ENCODE assay signal across 26 cellular contexts in the genomic region with DNA sequence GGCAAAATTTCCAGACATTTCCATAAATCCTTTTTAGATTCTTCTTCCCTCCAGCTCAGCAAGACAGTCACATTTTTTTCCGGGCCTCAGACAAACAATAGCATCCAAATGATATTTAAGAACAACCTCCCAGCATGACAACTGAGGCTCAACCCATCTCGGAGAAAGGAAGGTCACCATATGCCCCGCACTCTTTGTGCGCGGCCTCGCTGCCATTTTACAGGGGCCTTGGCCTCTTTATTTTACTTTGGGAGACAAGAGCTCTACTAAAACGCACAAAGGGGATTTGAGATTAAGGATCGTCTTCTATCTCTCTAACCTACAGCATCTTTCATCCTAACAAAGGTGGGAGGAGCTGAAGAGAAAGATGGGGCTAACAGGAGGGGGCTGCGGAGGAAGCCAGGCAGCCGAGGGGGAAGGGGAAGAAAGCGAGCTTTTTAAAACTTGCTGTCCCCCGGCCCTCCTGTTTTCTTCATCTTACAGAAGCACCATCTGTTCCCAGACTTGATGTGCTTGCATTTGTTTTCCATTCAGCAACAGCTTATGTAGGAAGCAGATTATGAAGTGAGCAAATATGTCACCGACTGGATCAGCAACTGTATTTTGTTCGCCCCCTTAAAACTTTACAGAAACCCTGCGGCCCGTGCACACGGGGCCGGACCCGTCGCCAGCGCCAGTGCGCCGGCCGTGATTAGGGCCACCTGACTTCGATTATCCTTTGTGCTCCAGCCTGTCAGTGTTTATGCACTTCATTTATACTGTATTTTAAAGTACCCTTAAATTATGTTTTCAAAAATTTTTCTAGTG.
DNase-seq lines count a peak whose midpoint lies in the region; ATAC-seq, FAIRE-seq and TF ChIP-seq lines count a peak whose summit lies in the region.
"Had no signal": no experiment of that assay in that cellular context is flagged by ENCODE, and none has a peak within 500 bp of the region (broad histone marks: within the 10 kb centered on the region; RNA-seq: fewer than 3 reads in every experiment).

No MANE protein-coding gene starts in this region.

- peak; percentile 86 for FAIRE-seq in endometrium (lab: Jason Lieb, UNC)
- no peak for FAIRE-seq in frontal cortex (lab: Jason Lieb, UNC)
- FAIRE-seq: GM19239 had no signal

- H4K8ac ChIP-seq in neuronal stem cell (ENCODE audit: low read depth, low read length) = no peak overlapping the region

- no peak overlapping the region for H3K14ac ChIP-seq in neuronal stem cell (ENCODE audit: low read length)

- H3K79me1 ChIP-seq in neuronal stem cell (ENCODE audit: low read depth, low read length) = no peaks in the 10 kb centered on the region

- no peak overlapping the region for H2BK5ac ChIP-seq in neuronal stem cell (ENCODE audit: low read length)

- H2BK12ac ChIP-seq in neuronal stem cell (ENCODE audit: low read length) = no peak overlapping the region

- H3K4me3 ChIP-seq in neuronal stem cell (ENCODE audit: low read length in 2 of 2) (peak overlapping the region in 1 of 2 donors; percentile 12), hepatocyte (no peak overlapping the region)
- H3K4me3 ChIP-seq: ascending aorta, BLaER1, K562, ovary, right atrium auricular region, spleen, suprapubic skin, vagina had no signal

- H3K18ac ChIP-seq in neuronal stem cell (ENCODE audit: low read length) = no peak overlapping the region

- no CpG with 5 or more reads among the region's 25 CpGs for WGBS in neuronal stem cell (ENCODE audit: extremely low coverage in 2 of 2, insufficient read length in 2 of 2, insufficient replicate concordance in 1 of 2), 2 donors
- 71% methylated on average over 25 of the region's 25 CpGs for WGBS in hepatocyte (ENCODE audit: low lambda C conversion rate, missing lambda C conversion rate)

- no peak overlapping the region for H4K91ac ChIP-seq in neuronal stem cell (ENCODE audit: low read depth, low read length, poor library complexity)

- no peak overlapping the region for H2BK15ac ChIP-seq in neuronal stem cell (ENCODE audit: low read length)

- no peak for TF ChIP-seq CTCF in hepatocyte (IDR thresholded peaks at IDR 0.05; ENCODE audit: poor library complexity)

- peak overlapping the region; percentile 52 for H3K27ac ChIP-seq in neuronal stem cell (replicated peaks; ENCODE audit: low read length)
- H3K27ac ChIP-seq in hepatocyte = no peak overlapping the region
- H3K27ac ChIP-seq: ascending aorta, BLaER1, ovary, right atrium auricular region, spleen, suprapubic skin, vagina had no signal

- DNase-seq in DMS 273 treated with DMSO at 0.1 percent for 48 hours (lab: John Stamatoyannopoulos, UW) = peak; percentile 79
- DNase-seq in NCI-H524 treated with DMSO at 0.1 percent for 48 hours (lab: John Stamatoyannopoulos, UW) = peak; percentile 83
- DNase-seq in neuronal stem cell (ENCODE audit: low spot score) = peak; percentile 36
- DNase-seq in hepatocyte (ENCODE audit: low spot score) = no peak
- DNase-seq in DMS114 treated with DMSO at 0.1 percent for 48 hours (lab: John Stamatoyannopoulos, UW; ENCODE audit: unreplicated experiment) = no peak
- no peak for DNase-seq in frontal cortex (ENCODE audit: low spot score in 2 of 2)
- DNase-seq: activated CD4-positive, alpha-beta T cell treated with anti-CD3 and anti-CD28 coated beads, Interleukin-2, amount 10 ng/mL, durations not matched to agents 24 days and 14 days; activated CD8-positive, alpha-beta memory T cell treated with anti-CD3 and anti-CD28 coated beads, Interleukin-2, amount 50 U/mL, for 4 hours; caudate nucleus; COR-L47; MM.1S; NCI-H1417 treated with DMSO at 0.1 percent for 48 hours; ovary; spleen; stimulated activated CD4-positive, alpha-beta T cell treated with anti-CD3 and anti-CD28 coated beads, Interleukin-2, amount 100 ng/mL, for 48 hours had no signal

- H3K27me3 ChIP-seq in neuronal stem cell (ENCODE audit: control insufficient read depth in 3 of 3, insufficient read depth in 3 of 3, low read depth in 1 of 3, low read length in 3 of 3) = peaks cover 0 to under 1% (median 0%) of the 10 kb centered on the region in 3 experiments
- no peaks in the 10 kb centered on the region for H3K27me3 ChIP-seq in hepatocyte
- H3K27me3 ChIP-seq: ascending aorta, BLaER1, ovary, right atrium auricular region, vagina had no signal

- no peaks in the 10 kb centered on the region for H4K20me1 ChIP-seq in hepatocyte (ENCODE audit: insufficient read depth, poor library complexity, severe bottlenecking)
- H4K20me1 ChIP-seq: BLaER1 had no signal

- H3K36me3 ChIP-seq in neuronal stem cell (replicated peaks in 1 of 2; ENCODE audit: control insufficient read depth in 2 of 2, insufficient read depth in 2 of 2, low read length in 2 of 2) (no peaks in the 10 kb centered on the region), hepatocyte (replicated peaks; ENCODE audit: insufficient read depth, low read depth) (no peaks in the 10 kb centered on the region)
- H3K36me3 ChIP-seq: ascending aorta, BLaER1, ovary, right atrium auricular region, spleen, suprapubic skin, vagina had no signal

- H2BK120ac ChIP-seq in neuronal stem cell (ENCODE audit: low read depth, low read length) = no peak overlapping the region

- H3K9me3 ChIP-seq in neuronal stem cell (replicated peaks in 1 of 2; ENCODE audit: control insufficient read depth in 2 of 2, insufficient read depth in 1 of 2, low read depth in 1 of 2, low read length in 2 of 2) (no peaks in the 10 kb centered on the region), hepatocyte (ENCODE audit: low read depth) (no peaks in the 10 kb centered on the region)
- H3K9me3 ChIP-seq: ascending aorta, BLaER1, ovary, right atrium auricular region, spleen, suprapubic skin, vagina had no signal

- no peak overlapping the region for H3K4me2 ChIP-seq in neuronal stem cell (ENCODE audit: insufficient read depth, low read length, poor library complexity, severe bottlenecking)
- H3K4me2 ChIP-seq in hepatocyte = no peak overlapping the region
- H3K4me2 ChIP-seq: BLaER1 had no signal

- ATAC-seq in GM19023 (IDR thresholded peaks at IDR 0.05; ENCODE audit: unreplicated experiment) = no peak
- ATAC-seq: K562; left lobe of liver; stimulated activated memory B cell treated with anti-CD40 and anti-IgM and Interleukin-4, amounts not matched to agents 10 μg/mL and 1 μg/mL and 100 μg/mL, for 72 hours had no signal

- no peak overlapping the region for H3K23ac ChIP-seq in neuronal stem cell (ENCODE audit: low read depth, low read length, poor library complexity)

- no peaks in the 10 kb centered on the region for H3K79me2 ChIP-seq in hepatocyte

- H3K4me1 ChIP-seq in neuronal stem cell (ENCODE audit: control insufficient read depth in 2 of 2, insufficient read depth in 1 of 2, low read depth in 1 of 2, low read length in 2 of 2) (peaks cover 7 to 20% of the 10 kb centered on the region in 2 donors), hepatocyte (ENCODE audit: insufficient read depth) (no peaks in the 10 kb centered on the region)
- H3K4me1 ChIP-seq: ascending aorta, right atrium auricular region, spleen, suprapubic skin, vagina had no signal

- H3K4ac ChIP-seq in neuronal stem cell (ENCODE audit: low read length) = no peak overlapping the region

- H2AFZ ChIP-seq in neuronal stem cell (ENCODE audit: low read length) = peak overlapping the region; percentile 92
- no peak overlapping the region for H2AFZ ChIP-seq in hepatocyte

- no peak overlapping the region for H3K9ac ChIP-seq in neuronal stem cell (ENCODE audit: low read depth, low read length, poor library complexity)
- H3K9ac ChIP-seq: BLaER1 had no signal

- H3K9me2 ChIP-seq in hepatocyte (replicated peaks; ENCODE audit: insufficient read depth) = no peaks in the 10 kb centered on the region

- H2AK5ac ChIP-seq in neuronal stem cell (ENCODE audit: low read depth, low read length) = no peak overlapping the region

Comparison
In these comparisons a context has a peak if more than half of its experiments do, and no peak if none do; other contexts are left out.
1. DNase-seq: peak in DMS 273 treated with DMSO at 0.1 percent for 48 hours (single experiment), NCI-H524 treated with DMSO at 0.1 percent for 48 hours (single experiment) and neuronal stem cell (single experiment); none in hepatocyte (single experiment), DMS114 treated with DMSO at 0.1 percent for 48 hours (single experiment) and frontal cortex (0 of 2).